20 cellular contexts compared by ENCODE assay signal in genomic region chr3:106447902-106448301, GRCh38.
"Had no signal": no experiment of that assay in that cellular context is flagged by ENCODE, and none has a peak within 500 bp of the region (broad histone marks: within the 10 kb centered on the region; RNA-seq: fewer than 3 reads in every experiment).

No MANE protein-coding gene starts in this region.

- H3K4me3 Mint-ChIP-seq: endodermal cell, naive B cell had no signal

- DNase-seq: effector CD4-positive, alpha-beta T cell; endodermal cell; foreskin melanocyte; heart left ventricle; hippocampal formation; left colon; left ventricle myocardium superior; mesenchymal stem cell; naive B cell; posterior cingulate gyrus; stimulated activated CD4-positive, alpha-beta T cell treated with anti-CD3 and anti-CD28 coated beads, Interleukin-2, amount 100 ng/mL, for 24 hours; stimulated activated naive CD4-positive, alpha-beta T cell; stomach; substantia nigra; transverse colon had no signal

- H3K9me3 ChIP-seq: heart left ventricle, neutrophil, stomach, thoracic aorta, transverse colon had no signal

- ATAC-seq: esophagus mucosa, heart left ventricle, left colon, left ventricle myocardium superior had no signal

- H3K4me1 ChIP-seq: stomach, transverse colon had no signal

- H3K27ac Mint-ChIP-seq: endodermal cell had no signal

- H3K36me3 ChIP-seq: heart left ventricle, neutrophil, stomach, thoracic aorta, transverse colon had no signal

- H3K27me3 ChIP-seq: heart left ventricle, neutrophil, stomach, transverse colon had no signal

- H3K27ac ChIP-seq: coronary artery, heart left ventricle, neutrophil, stomach, thoracic aorta, transverse colon had no signal

- H3K27me3 Mint-ChIP-seq: naive B cell had no signal

- H3K4me3 ChIP-seq: coronary artery, heart left ventricle, lung, stomach, thoracic aorta, transverse colon had no signal
